Comparison of ENCODE assay signal across 8 cellular contexts in genomic region chr11:117828641-117829368, GRCh38. TPM values are rescaled to one million over a fixed set of nuclear protein-coding genes. Genes with fewer than 3 reads are reported as not detected.
DNase-seq lines count a peak whose midpoint lies in the region; ATAC-seq and TF ChIP-seq lines count a peak whose summit lies in the region.

No MANE protein-coding gene starts in this region.

- peaks cover 2% of the 10 kb centered on the region; the same call in 1 of the 2 replicates for H3K27me3 Mint-ChIP-seq in WTC11 (ENCODE audit: low read depth)

- intact Hi-C loops in left ventricle myocardium superior (cut with micrococcal nuclease), result no loop called here

- no peak overlapping the region for H3K27ac Mint-ChIP-seq in WTC11

- no peaks in the 10 kb centered on the region for H3K9me3 Mint-ChIP-seq in WTC11

- CTCF ChIA-PET in WTC11 (lab: Charles Lee), result interaction anchor here (1.3 to 1.4 kb wide), 2 partner anchors 11 to 118 kb away, joined by 5 to 6 read pairs; no protein-coding TSS in a partner anchor

- TF ChIP-seq CTCF in WTC11 (IDR thresholded peaks at IDR 0.05), result no peak

- H3K4me1 Mint-ChIP-seq in WTC11, result peaks cover 28% of the 10 kb centered on the region

- ATAC-seq in left ventricle myocardium superior (peak; percentile 44), WTC11 (no peak)

- H3K36me3 Mint-ChIP-seq in WTC11, result no peaks in the 10 kb centered on the region

- DNase-seq in NK-92 treated with Interleukin-12 subunit alpha and Interleukin-12 subunit beta, amount 100 ng/mL, for 24 hours (lab: John Stamatoyannopoulos, UW), result peak; percentile 91
- DNase-seq in NK-92 (lab: John Stamatoyannopoulos, UW; ENCODE audit: unreplicated experiment) (no peak), OCI-M1 (lab: John Stamatoyannopoulos, UW) (peak; percentile 52), left ventricle myocardium superior (peak; percentile 75), WTC11 (ENCODE audit: low spot score) (no peak), NCI-H2227 (lab: John Stamatoyannopoulos, UW; ENCODE audit: unreplicated experiment) (no peak)
- peak; percentile 93 for DNase-seq in activated effector memory CD4-positive, alpha-beta T cell treated with anti-CD3 and anti-CD28 coated beads, Interleukin-2, amount 50 U/mL, for 16 hours
- peak; percentile 67 to 69 for DNase-seq in stimulated activated CD4-positive, alpha-beta T cell treated with anti-CD3 and anti-CD28 coated beads, Interleukin-4, amount 100 ng/mL, for 48 hours (ENCODE audit: low read depth in 2 of 2)

- POLR2A ChIA-PET in WTC11 (lab: Charles Lee), result interaction anchor here (1.1 kb wide), 1 partner anchor 42 kb away, joined by 4 read pairs; no protein-coding TSS in a partner anchor

- no peak overlapping the region for H3K4me3 Mint-ChIP-seq in WTC11

TF ChIP-seq in WTC11, 78 proteins besides CTCF, POLR2A, EP300 and RAD21:
- no peak for TF ChIP-seq MXD4 (CRISPR knock-in tag; IDR thresholded peaks at IDR 0.05; ENCODE audit: borderline replicate concordance)
- no peak for TF ChIP-seq HMGXB4 (CRISPR knock-in tag; IDR thresholded peaks at IDR 0.05)
- TF ChIP-seq, protein P1, sequence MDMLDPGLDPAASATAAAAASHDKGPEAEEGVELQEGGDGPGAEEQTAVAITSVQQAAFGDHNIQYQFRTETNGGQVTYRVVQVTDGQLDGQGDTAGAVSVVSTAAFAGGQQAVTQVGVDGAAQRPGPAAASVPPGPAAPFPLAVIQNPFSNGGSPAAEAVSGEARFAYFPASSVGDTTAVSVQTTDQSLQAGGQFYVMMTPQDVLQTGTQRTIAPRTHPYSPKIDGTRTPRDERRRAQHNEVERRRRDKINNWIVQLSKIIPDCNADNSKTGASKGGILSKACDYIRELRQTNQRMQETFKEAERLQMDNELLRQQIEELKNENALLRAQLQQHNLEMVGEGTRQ (CRISPR knock-in tag; IDR thresholded peaks at IDR 0.05), result no peak
- no peak for TF ChIP-seq PRRX2 (CRISPR knock-in tag; IDR thresholded peaks at IDR 0.05)
- TF ChIP-seq, protein P2, sequence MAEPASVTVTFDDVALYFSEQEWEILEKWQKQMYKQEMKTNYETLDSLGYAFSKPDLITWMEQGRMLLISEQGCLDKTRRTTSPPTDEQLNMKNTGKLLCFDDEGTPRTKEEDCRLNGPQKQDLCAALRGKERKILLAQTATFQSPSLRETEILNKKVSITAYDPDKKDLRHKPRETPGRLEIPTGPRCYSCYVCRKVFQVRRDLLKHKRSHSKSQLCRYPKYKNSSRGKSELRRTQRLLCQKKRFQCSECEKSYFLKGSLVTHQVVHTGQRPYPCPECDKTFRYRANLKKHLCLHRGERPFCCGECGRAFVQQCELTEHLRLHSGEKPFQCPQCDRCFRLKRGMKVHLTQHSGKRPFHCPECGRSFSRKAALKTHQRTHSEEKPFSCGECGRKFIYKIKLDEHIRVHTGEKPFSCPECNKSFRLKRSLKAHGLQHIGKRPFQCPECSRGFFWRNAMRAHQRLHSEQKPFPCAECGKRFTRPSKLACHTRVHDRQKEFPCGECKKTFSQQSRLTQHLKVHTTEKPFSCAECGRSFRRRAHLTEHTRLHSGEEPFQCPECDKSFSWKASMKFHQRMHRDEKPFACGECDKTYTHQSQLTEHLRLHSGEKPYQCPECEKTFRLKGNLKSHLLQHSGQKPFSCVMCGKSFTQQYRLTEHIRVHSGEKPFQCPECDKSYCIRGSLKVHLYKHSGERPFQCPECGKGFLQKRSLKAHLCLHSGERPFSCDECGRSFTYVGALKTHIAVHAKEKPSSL (CRISPR knock-in tag; conservative IDR thresholded peaks at IDR 0.05), result no peak
- no peak for TF ChIP-seq NFE2L1 (CRISPR knock-in tag; IDR thresholded peaks at IDR 0.05)
- TF ChIP-seq, protein P3, sequence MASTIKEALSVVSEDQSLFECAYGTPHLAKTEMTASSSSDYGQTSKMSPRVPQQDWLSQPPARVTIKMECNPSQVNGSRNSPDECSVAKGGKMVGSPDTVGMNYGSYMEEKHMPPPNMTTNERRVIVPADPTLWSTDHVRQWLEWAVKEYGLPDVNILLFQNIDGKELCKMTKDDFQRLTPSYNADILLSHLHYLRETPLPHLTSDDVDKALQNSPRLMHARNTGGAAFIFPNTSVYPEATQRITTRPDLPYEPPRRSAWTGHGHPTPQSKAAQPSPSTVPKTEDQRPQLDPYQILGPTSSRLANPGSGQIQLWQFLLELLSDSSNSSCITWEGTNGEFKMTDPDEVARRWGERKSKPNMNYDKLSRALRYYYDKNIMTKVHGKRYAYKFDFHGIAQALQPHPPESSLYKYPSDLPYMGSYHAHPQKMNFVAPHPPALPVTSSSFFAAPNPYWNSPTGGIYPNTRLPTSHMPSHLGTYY (CRISPR knock-in tag; IDR thresholded peaks at IDR 0.05), result no peak
- no peak for TF ChIP-seq IRF2 (CRISPR knock-in tag; IDR thresholded peaks at IDR 0.05; ENCODE audit: borderline replicate concordance, low read depth)
- TF ChIP-seq PRDM15 (CRISPR knock-in tag; IDR thresholded peaks at IDR 0.05), result no peak
- TF ChIP-seq, protein P4, sequence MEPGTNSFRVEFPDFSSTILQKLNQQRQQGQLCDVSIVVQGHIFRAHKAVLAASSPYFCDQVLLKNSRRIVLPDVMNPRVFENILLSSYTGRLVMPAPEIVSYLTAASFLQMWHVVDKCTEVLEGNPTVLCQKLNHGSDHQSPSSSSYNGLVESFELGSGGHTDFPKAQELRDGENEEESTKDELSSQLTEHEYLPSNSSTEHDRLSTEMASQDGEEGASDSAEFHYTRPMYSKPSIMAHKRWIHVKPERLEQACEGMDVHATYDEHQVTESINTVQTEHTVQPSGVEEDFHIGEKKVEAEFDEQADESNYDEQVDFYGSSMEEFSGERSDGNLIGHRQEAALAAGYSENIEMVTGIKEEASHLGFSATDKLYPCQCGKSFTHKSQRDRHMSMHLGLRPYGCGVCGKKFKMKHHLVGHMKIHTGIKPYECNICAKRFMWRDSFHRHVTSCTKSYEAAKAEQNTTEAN (CRISPR knock-in tag; IDR thresholded peaks at IDR 0.05), result no peak
- TF ChIP-seq SOX15 (CRISPR knock-in tag; IDR thresholded peaks at IDR 0.05), result no peak
- no peak for TF ChIP-seq SMAD4 (CRISPR knock-in tag; IDR thresholded peaks at IDR 0.05)
TF ChIP-seq in WTC11: peak in this region for 0.

RNA-seq across cellular contexts. Expression of gene FXYD2, which starts 4.3 kb away (rescaled TPM):
- 1.4 TPM for total RNA-seq in left ventricle myocardium superior
- total RNA-seq in WTC11 (2021), result 1.4 to 2.1 TPM (median 1.6 TPM) in 3 replicates

RNA-seq across cellular contexts. Expression of gene DSCAML1, which starts 31.8 kb away (rescaled TPM):
- 1.2 TPM for total RNA-seq in left ventricle myocardium superior
- total RNA-seq in WTC11 (2021), result 0.25 to 0.90 TPM (median 0.82 TPM) in 3 replicates

RNA-seq across cellular contexts. Expression of gene FXYD6, which starts 47.7 kb away (rescaled TPM):
- 35.4 TPM for total RNA-seq in left ventricle myocardium superior
- total RNA-seq in WTC11 (2021), result 26.2 to 31.6 TPM (median 30.1 TPM) in 3 replicates

Comparison
In these comparisons a context has a peak if more than half of its experiments do, and no peak if none do; other contexts are left out.
1. DNase-seq: peak in NK-92 treated with Interleukin-12 subunit alpha and Interleukin-12 subunit beta, amount 100 ng/mL, for 24 hours (single experiment), OCI-M1 (single experiment), activated effector memory CD4-positive, alpha-beta T cell treated with anti-CD3 and anti-CD28 coated beads, Interleukin-2, amount 50 U/mL, for 16 hours (single experiment), left ventricle myocardium superior (single experiment) and stimulated activated CD4-positive, alpha-beta T cell treated with anti-CD3 and anti-CD28 coated beads, Interleukin-4, amount 100 ng/mL, for 48 hours (2 of 2); none in NK-92 (single experiment), WTC11 (single experiment) and NCI-H2227 (single experiment).